ENCODE assay signal across 8 cellular contexts in the genomic region with DNA sequence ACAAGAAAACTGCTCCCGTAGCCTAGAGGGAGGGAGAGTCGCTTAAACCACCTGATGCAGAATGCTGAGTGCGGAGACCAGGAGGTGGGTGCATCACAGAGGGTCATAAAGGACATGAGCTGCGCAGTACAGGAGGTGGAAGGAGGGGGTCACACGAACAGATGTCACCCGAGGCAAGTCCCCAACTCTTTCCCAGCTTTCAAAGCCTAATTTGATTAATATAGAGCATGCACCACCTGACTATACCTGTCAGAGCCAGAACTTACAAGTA. TPM values are rescaled to one million over a fixed set of nuclear protein-coding genes. Genes with fewer than 3 reads are reported as not detected.
A peak's percentile ranks its signal among the peaks of the same experiment; 100 is the strongest.
DNase-seq lines count a peak whose midpoint lies in the region; ATAC-seq and TF ChIP-seq lines count a peak whose summit lies in the region.

No MANE protein-coding gene starts in this region.

- H3K9me3 ChIP-seq in iPS-15b (ENCODE audit: control insufficient read depth, insufficient read depth, low read length) (no peaks in the 10 kb centered on the region), subcutaneous abdominal adipose tissue (ENCODE audit: control insufficient read depth in 5 of 5, low read length in 5 of 5) (no peaks in the 10 kb centered on the region)

- peak overlapping the region; percentile 75 for H3K27ac ChIP-seq in subcutaneous abdominal adipose tissue (ENCODE audit: low read depth, low read length)

- peaks cover 8% of the 10 kb centered on the region for H3K36me3 Mint-ChIP-seq in activated CD4-positive, alpha-beta T cell treated with anti-CD3 and anti-CD28 coated beads for 36 hours (ENCODE audit: low read depth)
- H3K36me3 Mint-ChIP-seq in WTC11 = no peaks in the 10 kb centered on the region

- no peak for ATAC-seq in activated CD4-positive, alpha-beta T cell treated with anti-CD3 and anti-CD28 coated beads for 36 hours
- ATAC-seq in WTC11 = peak; percentile 17
- ATAC-seq in HG02798 (IDR thresholded peaks at IDR 0.05; ENCODE audit: poor library complexity, unreplicated experiment) = no peak
- ATAC-seq in GM18907 (IDR thresholded peaks at IDR 0.05; ENCODE audit: unreplicated experiment) = no peak
- ATAC-seq in HG03139 (IDR thresholded peaks at IDR 0.05; ENCODE audit: unreplicated experiment) = no peak

- peaks cover 2% of the 10 kb centered on the region for H3K27me3 ChIP-seq in iPS-15b (ENCODE audit: control insufficient read depth, insufficient read depth, low read length)
- H3K27me3 ChIP-seq in subcutaneous abdominal adipose tissue (ENCODE audit: control insufficient read depth in 5 of 5, insufficient read depth in 4 of 5, low read length in 5 of 5) = no peaks in the 10 kb centered on the region

- H3K4me1 Mint-ChIP-seq in activated CD4-positive, alpha-beta T cell treated with anti-CD3 and anti-CD28 coated beads for 36 hours = peaks cover 61% of the 10 kb centered on the region
- peaks cover 46% of the 10 kb centered on the region for H3K4me1 Mint-ChIP-seq in WTC11

- H3K9ac ChIP-seq in iPS-15b (ENCODE audit: low read depth, low read length) (no peak overlapping the region), subcutaneous abdominal adipose tissue (ENCODE audit: low read length in 5 of 5) (peak overlapping the region in 4 of 5 donors; percentile 54 to 88 (median 84))

- H3K36me3 ChIP-seq in iPS-15b (ENCODE audit: control insufficient read depth, insufficient read depth, low read length) (no peaks in the 10 kb centered on the region), subcutaneous abdominal adipose tissue (ENCODE audit: control insufficient read depth in 5 of 5, insufficient read depth in 5 of 5, low read length in 5 of 5) (no peaks in the 10 kb centered on the region)

- H3K4me1 ChIP-seq in iPS-15b (ENCODE audit: control insufficient read depth, insufficient read depth, low read length) = peaks cover 33% of the 10 kb centered on the region
- peaks cover 10 to 56% (median 44%) of the 10 kb centered on the region in 5 donors for H3K4me1 ChIP-seq in subcutaneous abdominal adipose tissue (ENCODE audit: control insufficient read depth in 5 of 5, insufficient read depth in 5 of 5, low read length in 5 of 5)

- peak overlapping the region; percentile 74 for H3K4me3 Mint-ChIP-seq in activated CD4-positive, alpha-beta T cell treated with anti-CD3 and anti-CD28 coated beads for 36 hours
- peak overlapping the region; percentile 81 for H3K4me3 Mint-ChIP-seq in WTC11

- intact Hi-C loops in activated CD4-positive, alpha-beta T cell treated with anti-CD3 and anti-CD28 coated beads for 36 hours (cut with DNase I, micrococcal nuclease) = loop anchor here (2.0 to 5.0 kb wide), 7 partner anchors 106 to 816 kb away; a partner anchor contains a TSS

- no peak for TF ChIP-seq CTCF in WTC11 (IDR thresholded peaks at IDR 0.05)

- DNase-seq in activated CD4-positive, alpha-beta T cell treated with anti-CD3 and anti-CD28 coated beads for 36 hours = no peak
- no peak for DNase-seq in activated CD4-positive, alpha-beta T cell treated with anti-CD3 and anti-CD28 coated beads for 48 hours
- DNase-seq in WTC11 (ENCODE audit: low spot score) = no peak

- no peaks in the 10 kb centered on the region for H3K9me3 Mint-ChIP-seq in activated CD4-positive, alpha-beta T cell treated with anti-CD3 and anti-CD28 coated beads for 36 hours (ENCODE audit: low read depth)
- H3K9me3 Mint-ChIP-seq in WTC11 = no peaks in the 10 kb centered on the region

- CTCF ChIA-PET in activated CD4-positive, alpha-beta T cell treated with anti-CD3 and anti-CD28 coated beads for 36 hours (lab: Charles Lee) = interaction anchor here (1.2 to 1.8 kb wide), 6 partner anchors 15 to 57 kb away, joined by 3 to 8 read pairs (median 5); no protein-coding TSS in a partner anchor
- CTCF ChIA-PET in WTC11 (lab: Charles Lee) = interaction anchor here (0.9 kb wide), 1 partner anchor 12 kb away, joined by 3 read pairs; no protein-coding TSS in a partner anchor

- POLR2A ChIA-PET in activated CD4-positive, alpha-beta T cell treated with anti-CD3 and anti-CD28 coated beads for 36 hours (lab: Charles Lee) = interaction anchor here (1.2 to 7.5 kb wide), 2 partner anchors 40 to 65 kb away, joined by 4 to 67 read pairs; no protein-coding TSS in a partner anchor
- POLR2A ChIA-PET in WTC11 (lab: Charles Lee) = no interaction called here

- H3K27me3 Mint-ChIP-seq in activated CD4-positive, alpha-beta T cell treated with anti-CD3 and anti-CD28 coated beads for 36 hours = no peaks in the 10 kb centered on the region
- peaks cover 19% of the 10 kb centered on the region for H3K27me3 Mint-ChIP-seq in WTC11 (ENCODE audit: low read depth)

- H3K4me3 ChIP-seq in iPS-15b (ENCODE audit: low read depth, low read length) (peak overlapping the region; percentile 89), subcutaneous abdominal adipose tissue (ENCODE audit: low read depth in 1 of 5, low read length in 5 of 5) (peak overlapping the region; percentile 60 to 92 (median 82))

- H3K27ac Mint-ChIP-seq in activated CD4-positive, alpha-beta T cell treated with anti-CD3 and anti-CD28 coated beads for 36 hours = peak overlapping the region; percentile 93
- peak overlapping the region; percentile 52; the same call in 1 of the 2 replicates for H3K27ac Mint-ChIP-seq in WTC11

TF ChIP-seq in WTC11, 78 proteins besides CTCF, POLR2A, EP300 and RAD21:
- TF ChIP-seq, protein P1, sequence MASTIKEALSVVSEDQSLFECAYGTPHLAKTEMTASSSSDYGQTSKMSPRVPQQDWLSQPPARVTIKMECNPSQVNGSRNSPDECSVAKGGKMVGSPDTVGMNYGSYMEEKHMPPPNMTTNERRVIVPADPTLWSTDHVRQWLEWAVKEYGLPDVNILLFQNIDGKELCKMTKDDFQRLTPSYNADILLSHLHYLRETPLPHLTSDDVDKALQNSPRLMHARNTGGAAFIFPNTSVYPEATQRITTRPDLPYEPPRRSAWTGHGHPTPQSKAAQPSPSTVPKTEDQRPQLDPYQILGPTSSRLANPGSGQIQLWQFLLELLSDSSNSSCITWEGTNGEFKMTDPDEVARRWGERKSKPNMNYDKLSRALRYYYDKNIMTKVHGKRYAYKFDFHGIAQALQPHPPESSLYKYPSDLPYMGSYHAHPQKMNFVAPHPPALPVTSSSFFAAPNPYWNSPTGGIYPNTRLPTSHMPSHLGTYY (CRISPR knock-in tag; IDR thresholded peaks at IDR 0.05) = no peak
- TF ChIP-seq RELA (CRISPR knock-in tag; IDR thresholded peaks at IDR 0.05; ENCODE audit: borderline replicate concordance) = no peak
- TF ChIP-seq SMAD3 (CRISPR knock-in tag; IDR thresholded peaks at IDR 0.05; ENCODE audit: borderline replicate concordance) = no peak
- TF ChIP-seq, protein P2, sequence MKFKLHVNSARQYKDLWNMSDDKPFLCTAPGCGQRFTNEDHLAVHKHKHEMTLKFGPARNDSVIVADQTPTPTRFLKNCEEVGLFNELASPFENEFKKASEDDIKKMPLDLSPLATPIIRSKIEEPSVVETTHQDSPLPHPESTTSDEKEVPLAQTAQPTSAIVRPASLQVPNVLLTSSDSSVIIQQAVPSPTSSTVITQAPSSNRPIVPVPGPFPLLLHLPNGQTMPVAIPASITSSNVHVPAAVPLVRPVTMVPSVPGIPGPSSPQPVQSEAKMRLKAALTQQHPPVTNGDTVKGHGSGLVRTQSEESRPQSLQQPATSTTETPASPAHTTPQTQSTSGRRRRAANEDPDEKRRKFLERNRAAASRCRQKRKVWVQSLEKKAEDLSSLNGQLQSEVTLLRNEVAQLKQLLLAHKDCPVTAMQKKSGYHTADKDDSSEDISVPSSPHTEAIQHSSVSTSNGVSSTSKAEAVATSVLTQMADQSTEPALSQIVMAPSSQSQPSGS (CRISPR knock-in tag; IDR thresholded peaks at IDR 0.05; ENCODE audit: borderline replicate concordance, low read depth) = no peak
- TF ChIP-seq SMAD4 (CRISPR knock-in tag; IDR thresholded peaks at IDR 0.05) = no peak
- no peak for TF ChIP-seq RORB (CRISPR knock-in tag; IDR thresholded peaks at IDR 0.05)
TF ChIP-seq in WTC11: peak in this region for 0.

RNA-seq across cellular contexts. Expression of a gene that starts 0.9 kb away (rescaled TPM):
- 10 to 100 TPM; 63.7 to 64.2 TPM for total RNA-seq in activated CD4-positive, alpha-beta T cell treated with anti-CD3 and anti-CD28 coated beads for 36 hours
- 57.0 to 63.9 TPM (median 60.3 TPM) in 3 replicates for total RNA-seq in WTC11 (2021)
